14 cellular contexts compared by ENCODE assay signal in the genomic region with DNA sequence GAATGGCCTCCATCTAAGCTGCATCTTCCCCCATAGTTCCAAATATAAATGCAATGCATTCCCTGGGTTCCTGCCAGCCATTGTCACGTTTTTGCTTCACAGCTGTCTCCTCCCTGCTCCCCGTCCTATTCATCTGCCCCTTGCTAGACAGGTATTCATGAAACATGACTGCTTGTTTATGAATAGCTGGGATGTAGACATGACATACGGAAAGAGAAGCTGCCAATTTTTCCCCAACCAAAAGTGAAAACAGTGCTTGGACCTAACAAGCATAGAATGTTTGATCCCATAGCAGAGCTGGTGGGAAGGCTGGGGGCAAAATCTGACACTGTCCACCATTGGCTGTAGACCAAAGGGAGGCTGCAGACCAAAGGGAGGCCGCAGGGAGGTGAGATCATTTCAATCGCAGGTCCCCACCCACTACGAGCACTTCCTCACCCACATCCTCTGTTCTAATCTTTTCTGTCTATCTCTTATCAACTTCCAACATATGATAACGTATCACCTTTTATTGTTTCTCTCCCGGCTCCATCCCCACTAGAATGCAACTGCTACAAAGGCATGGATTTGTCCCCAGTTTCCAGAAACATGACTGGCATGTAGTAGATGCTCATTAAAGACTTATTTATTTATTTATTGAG. TPM values are rescaled to one million over a fixed set of nuclear protein-coding genes. Genes with fewer than 3 reads are reported as not detected.
"Had no signal": no experiment of that assay in that cellular context is flagged by ENCODE, and none has a peak within 500 bp of the region (broad histone marks: within the 10 kb centered on the region; RNA-seq: fewer than 3 reads in every experiment).

No MANE protein-coding gene starts in this region.

- H3K27ac ChIP-seq: foreskin keratinocyte, pancreas had no signal

- H3K36me3 ChIP-seq: pancreas had no signal

- DNase-seq: activated CD4-positive, alpha-beta T cell treated with anti-CD3 and anti-CD28 coated beads, Interleukin-2, amount 50 U/mL, for 1 hour; activated naive CD4-positive, alpha-beta T cell treated with anti-CD3 and anti-CD28 coated beads for 36 hours; activated naive CD8-positive, alpha-beta T cell treated with anti-CD3 and anti-CD28 coated beads, Interleukin-2, amount 50 U/mL, for 24 hours; aorta; foreskin keratinocyte; glutamatergic neuron; kidney glomerular epithelial cell; pancreas; stimulated activated CD4-positive, alpha-beta T cell treated with anti-CD3 and anti-CD28 coated beads, Interleukin-12 subunit alpha, Interleukin-12 subunit beta, amount 100 ng/mL, for 4 hours; stimulated activated CD4-positive, alpha-beta T cell treated with anti-CD3 and anti-CD28 coated beads, Interleukin-2, amount 100 ng/mL, for 24 hours; T-helper 1 cell; T1000 had no signal

- ATAC-seq: activated CD4-positive, CD25-positive, alpha-beta regulatory T cell treated with anti-CD3 and anti-CD28 coated beads, Interleukin-2, amount 50 U/mL, for 24 hours; activated naive CD8-positive, alpha-beta T cell treated with anti-CD3 and anti-CD28 coated beads, Interleukin-2, amount 50 U/mL, for 24 hours; activated T-helper 17 cell treated with anti-CD3 and anti-CD28 coated beads, Interleukin-2, amount 50 U/mL, for 72 hours; foreskin keratinocyte had no signal

- H3K4me3 ChIP-seq: pancreas had no signal

- H3K4me1 ChIP-seq: foreskin keratinocyte, pancreas had no signal

- H3K9me3 ChIP-seq: pancreas had no signal

- H3K27me3 ChIP-seq: foreskin keratinocyte, pancreas had no signal

RNA-seq across cellular contexts. Expression of a gene that starts 8.5 kb away (rescaled TPM):
- total RNA-seq: activated naive CD4-positive, alpha-beta T cell treated with anti-CD3 and anti-CD28 coated beads for 36 hours; activated T-helper 17 cell treated with anti-CD3 and anti-CD28 coated beads, Interleukin-2, amount 50 U/mL, for 72 hours had no signal
- polyA plus RNA-seq: foreskin keratinocyte had no signal
